ENCODE assay signal across 8 cellular contexts in the genomic region with DNA sequence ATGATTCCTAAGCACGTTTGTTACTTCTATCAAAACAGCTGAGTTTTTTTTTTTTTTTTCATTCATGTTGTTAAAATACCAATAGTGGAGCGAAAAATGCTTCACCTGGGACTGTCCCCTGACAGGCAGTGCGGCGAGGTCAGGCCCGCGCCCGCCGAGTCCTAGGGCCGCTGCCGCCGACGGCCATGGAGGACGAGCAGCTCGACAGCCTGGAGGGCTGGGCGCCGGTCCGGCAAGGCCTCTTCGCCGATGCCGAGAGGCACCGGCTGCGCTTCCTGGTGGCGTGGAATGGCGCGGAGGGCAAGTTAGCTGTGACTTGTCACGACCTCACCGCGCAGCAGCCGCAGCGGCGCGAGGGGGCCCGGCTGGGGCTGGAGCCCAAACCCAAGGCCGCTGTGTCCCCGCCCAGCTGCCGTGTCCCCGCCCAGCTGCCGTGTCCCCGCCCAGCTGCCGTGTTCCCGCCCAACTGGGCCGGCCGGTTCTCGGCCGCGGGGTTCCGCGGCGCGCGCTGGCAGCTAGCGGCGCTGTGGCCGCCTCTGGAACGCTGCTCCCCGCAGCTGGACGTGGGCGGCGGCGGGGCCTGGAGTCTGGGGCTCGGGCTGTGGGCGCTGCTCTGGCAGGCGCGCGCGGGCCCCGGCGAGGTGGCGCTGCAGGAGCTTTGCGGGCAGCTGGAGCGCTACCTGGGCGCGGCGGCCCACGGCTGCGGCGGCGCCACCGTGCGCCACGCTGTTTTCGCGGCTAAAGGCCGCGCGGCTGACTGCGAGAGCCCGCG. TPM values are rescaled to one million over a fixed set of nuclear protein-coding genes. Genes with fewer than 3 reads are reported as not detected.
A peak's percentile ranks its signal among the peaks of the same experiment; 100 is the strongest.
DNase-seq lines count a peak whose midpoint lies in the region; ATAC-seq and TF ChIP-seq lines count a peak whose summit lies in the region.
"Not testable (repeated sequence)": the region's sequence is repeated elsewhere in the genome, so short reads cannot be mapped to it uniquely, and the experiment has no call there.

No MANE protein-coding gene starts in this region.

- not testable (repeated sequence) for H3F3A ChIP-seq in neural progenitor cell (ENCODE audit: low read depth)

- not testable (repeated sequence) for H3K9ac ChIP-seq in neural progenitor cell

- TF ChIP-seq CTCF in BE2C (IDR thresholded peaks at IDR 0.05; ENCODE audit: low read depth, low read length); RWPE1 (conservative IDR thresholded peaks at IDR 0.05; ENCODE audit: low read depth): not testable (repeated sequence)
- TF ChIP-seq CTCF in neural progenitor cell (IDR thresholded peaks at IDR 0.05) = peak; percentile 5

- not testable (repeated sequence) for H3K27me3 Mint-ChIP-seq in activated T-cell treated with anti-CD3 and anti-CD28 coated beads, Interleukin-2, amount 50 U/mL, for 24 hours; neural progenitor cell (ENCODE audit: insufficient read depth, low read depth)

- H3K4me2 ChIP-seq in neural progenitor cell = not testable (repeated sequence)

- not testable (repeated sequence) for H4K20me1 ChIP-seq in neural progenitor cell (ENCODE audit: low read depth)

- ATAC-seq in GM19452 (IDR thresholded peaks at IDR 0.05; ENCODE audit: unreplicated experiment) = peak; percentile 80
- ATAC-seq in HG02970 (IDR thresholded peaks at IDR 0.05; ENCODE audit: low FRiP score, unreplicated experiment) = peak; percentile 88
- peak; percentile 99 for ATAC-seq in esophagus mucosa

- H3K4me3 ChIP-seq in BE2C (ENCODE audit: low read depth, low read length) = not testable (repeated sequence)
- peak overlapping the region; percentile 45 for H3K4me3 ChIP-seq in neural progenitor cell

- H3K36me3 Mint-ChIP-seq in activated T-cell treated with anti-CD3 and anti-CD28 coated beads, Interleukin-2, amount 50 U/mL, for 24 hours (ENCODE audit: low read depth); neural progenitor cell: not testable (repeated sequence)

- CTCF ChIA-PET in RWPE1 (lab: Yijun Ruan, JAX) = not testable (repeated sequence)

- POLR2A ChIA-PET in RWPE1 (lab: Yijun Ruan, JAX; ENCODE audit: low non-redundant PET) = not testable (repeated sequence)

- H3K79me2 ChIP-seq in neural progenitor cell (ENCODE audit: low read depth) = not testable (repeated sequence)

- not testable (repeated sequence) for H3K9me3 ChIP-seq in BE2C; neural progenitor cell (ENCODE audit: low read depth)

- not testable (repeated sequence) for H3K36me3 ChIP-seq in BE2C, neural progenitor cell

- H3K9me3 Mint-ChIP-seq in activated T-cell treated with anti-CD3 and anti-CD28 coated beads, Interleukin-2, amount 50 U/mL, for 24 hours; neural progenitor cell: not testable (repeated sequence)

- peak; percentile 72 for DNase-seq in BE2C
- not testable (repeated sequence) for DNase-seq in RWPE1 (ENCODE audit: low spot score); neural progenitor cell (ENCODE audit: low spot score)
- peak; percentile 71 for DNase-seq in activated T-cell treated with anti-CD3 and anti-CD28 coated beads, Interleukin-2, amount 50 U/mL, for 24 hours
- peak; percentile 37 for DNase-seq in stimulated activated CD8-positive, alpha-beta memory T cell treated with anti-CD3 and anti-CD28 coated beads, Interleukin-15, amount 100 ng/mL, for 1 hour (ENCODE audit: low read depth)

- H3K27me3 ChIP-seq in BE2C, neural progenitor cell: not testable (repeated sequence)

- not testable (repeated sequence) for H2AFZ ChIP-seq in neural progenitor cell (replicated peaks)

- H3K4me1 ChIP-seq in BE2C, neural progenitor cell: not testable (repeated sequence)

- H3K4me3 Mint-ChIP-seq in activated T-cell treated with anti-CD3 and anti-CD28 coated beads, Interleukin-2, amount 50 U/mL, for 24 hours; neural progenitor cell: not testable (repeated sequence)

- not testable (repeated sequence) for H3K27ac Mint-ChIP-seq in activated T-cell treated with anti-CD3 and anti-CD28 coated beads, Interleukin-2, amount 50 U/mL, for 24 hours; neural progenitor cell

- not testable (repeated sequence) for H3K4me1 Mint-ChIP-seq in activated T-cell treated with anti-CD3 and anti-CD28 coated beads, Interleukin-2, amount 50 U/mL, for 24 hours (ENCODE audit: low read depth); neural progenitor cell

- peak overlapping the region; percentile 56 for H3K27ac ChIP-seq in RWPE1
- not testable (repeated sequence) for H3K27ac ChIP-seq in neural progenitor cell

RNA-seq across cellular contexts. Expression of a gene that starts 56.7 kb away (rescaled TPM):
- polyA plus RNA-seq in BE2C (2012; ENCODE audit: insufficient read depth, insufficient read length, low read depth) = 0.19 TPM
- total RNA-seq in esophagus mucosa (1.8 TPM), neural progenitor cell (ENCODE audit: low replicate concordance) (not detected in 2 replicates)
